Comparison of ENCODE assay signal across 24 cellular contexts in genomic region chr6:125810435-125810834, GRCh38. TPM values are rescaled to one million over a fixed set of nuclear protein-coding genes. Genes with fewer than 3 reads are reported as not detected.
DNase-seq lines count a peak whose midpoint lies in the region; ATAC-seq, FAIRE-seq and TF ChIP-seq lines count a peak whose summit lies in the region.
"Had no signal": no experiment of that assay in that cellular context is flagged by ENCODE, and none has a peak within 500 bp of the region (broad histone marks: within the 10 kb centered on the region; RNA-seq: fewer than 3 reads in every experiment).

No MANE protein-coding gene starts in this region.

- CTCF ChIA-PET in SK-N-SH (lab: Yijun Ruan, JAX): interaction anchor here (1.6 to 2.4 kb wide), 3 partner anchors 12 to 164 kb away, joined by 4 to 8 read pairs (median 4); no protein-coding TSS in a partner anchor
- CTCF ChIA-PET in activated CD4-positive, alpha-beta memory T cell treated with anti-CD3 and anti-CD28 coated beads, Interleukin-2, amount 10 ng/mL, durations not matched to agents 7 days and 5 days (lab: Charles Lee): interaction anchor here (2.5 kb wide), 1 partner anchor 19 kb away, joined by 16 read pairs; the partner anchor contains the start of gene NCOA7

- H3K27ac ChIP-seq in SK-N-SH (ENCODE audit: low read depth in 2 of 2, low read length in 1 of 2): peak overlapping the region in 1 of 2 experiments; percentile 78; a peak in 2 of 4 replicates
- H3K27ac ChIP-seq: SK-N-MC had no signal

- peaks cover 26% of the 10 kb centered on the region for H3F3A ChIP-seq in SK-N-SH (replicated peaks; ENCODE audit: insufficient read depth)

- peaks cover 47% of the 10 kb centered on the region for H3K4me1 Mint-ChIP-seq in activated CD4-positive, alpha-beta memory T cell treated with anti-CD3 and anti-CD28 coated beads, Interleukin-2, amount 10 ng/mL, durations not matched to agents 7 days and 5 days

- H3K79me2 ChIP-seq in SK-N-SH (ENCODE audit: insufficient read depth): peaks cover 41% of the 10 kb centered on the region

- H3K27me3 ChIP-seq in SK-N-SH (ENCODE audit: insufficient read depth): no peaks in the 10 kb centered on the region
- H3K27me3 ChIP-seq: dorsolateral prefrontal cortex, spleen had no signal

- DNase-seq in SK-N-SH (no peak), NCI-H2029 (lab: John Stamatoyannopoulos, UW) (peak; percentile 85), NCI-H748 treated with DMSO at 0.1 percent for 48 hours (lab: John Stamatoyannopoulos, UW) (peak; percentile 53), urothelium cell line (ENCODE audit: low spot score) (no peak)
- DNase-seq in activated CD4-positive, alpha-beta memory T cell treated with anti-CD3 and anti-CD28 coated beads, Interleukin-2, amount 10 ng/mL, durations not matched to agents 7 days and 5 days: no peak
- DNase-seq: activated CD4-positive, alpha-beta T cell treated with anti-CD3 and anti-CD28 coated beads, Interleukin-2, amount 50 U/mL, for 4 hours; activated T-cell treated with anti-CD3 and anti-CD28 coated beads, Interleukin-2, amount 50 U/mL, for 24 hours; CD4-positive, alpha-beta T cell; dorsolateral prefrontal cortex; glutamatergic neuron; immature natural killer cell; naive thymus-derived CD8-positive, alpha-beta T cell; NCI-H1048; OCI-M1; spleen; stimulated activated naive B cell treated with anti-CD40 and anti-IgM and Interleukin-4, amounts not matched to agents 10 μg/mL and 1 μg/mL and 100 μg/mL, for 72 hours; trophoblast cell had no signal

- POLR2A ChIA-PET in SK-N-SH (lab: Yijun Ruan, JAX): interaction anchor here (1.3 kb wide), 1 partner anchor 20 kb away, joined by 4 read pairs; the partner anchor contains the start of gene NCOA7
- POLR2A ChIA-PET in activated CD4-positive, alpha-beta memory T cell treated with anti-CD3 and anti-CD28 coated beads, Interleukin-2, amount 10 ng/mL, durations not matched to agents 7 days and 5 days (lab: Charles Lee): interaction anchor here (0.7 to 0.8 kb wide), 2 partner anchors 16 to 30 kb away, joined by 3 read pairs; no protein-coding TSS in a partner anchor

- H3K27ac Mint-ChIP-seq in activated CD4-positive, alpha-beta memory T cell treated with anti-CD3 and anti-CD28 coated beads, Interleukin-2, amount 10 ng/mL, durations not matched to agents 7 days and 5 days: no peak overlapping the region
- H3K27ac Mint-ChIP-seq: activated T-cell treated with anti-CD3 and anti-CD28 coated beads, Interleukin-2, amount 50 U/mL, for 24 hours; CD4-positive, alpha-beta T cell; naive thymus-derived CD8-positive, alpha-beta T cell; progenitor cell of endocrine pancreas had no signal

- no peak overlapping the region for H2AFZ ChIP-seq in SK-N-SH (ENCODE audit: low read depth)

- FAIRE-seq in urothelium cell line (lab: Jason Lieb, UNC): no peak
- FAIRE-seq: H1 had no signal

- TF ChIP-seq RAD21 in SK-N-SH (IDR thresholded peaks at IDR 0.05; ENCODE audit: low read length): no peak

- TF ChIP-seq CTCF in SK-N-SH (IDR thresholded peaks at IDR 0.05): no peak

- H3K9me3 ChIP-seq in SK-N-SH: no peaks in the 10 kb centered on the region
- H3K9me3 ChIP-seq: spleen had no signal

- no peak overlapping the region for H3K4me3 Mint-ChIP-seq in activated CD4-positive, alpha-beta memory T cell treated with anti-CD3 and anti-CD28 coated beads, Interleukin-2, amount 10 ng/mL, durations not matched to agents 7 days and 5 days
- H3K4me3 Mint-ChIP-seq: activated T-cell treated with anti-CD3 and anti-CD28 coated beads, Interleukin-2, amount 50 U/mL, for 24 hours; CD4-positive, alpha-beta T cell; immature natural killer cell; naive thymus-derived CD8-positive, alpha-beta T cell had no signal

- no peak overlapping the region for H3K4me3 ChIP-seq in SK-N-SH (ENCODE audit: low read depth in 2 of 2, low read length in 1 of 2)
- H3K4me3 ChIP-seq: dorsolateral prefrontal cortex, SK-N-MC, spleen had no signal

- H3K9me2 ChIP-seq in SK-N-SH: no peaks in the 10 kb centered on the region

- H3K36me3 Mint-ChIP-seq in activated CD4-positive, alpha-beta memory T cell treated with anti-CD3 and anti-CD28 coated beads, Interleukin-2, amount 10 ng/mL, durations not matched to agents 7 days and 5 days (ENCODE audit: low read depth): peaks cover 34% of the 10 kb centered on the region

- ATAC-seq in SK-N-SH treated with all-trans-retinoic acid at 6 μM for 48 hours: no peak
- ATAC-seq in GM18519 (IDR thresholded peaks at IDR 0.05; ENCODE audit: low FRiP score, unreplicated experiment): no peak
- ATAC-seq in HG03457 (IDR thresholded peaks at IDR 0.05; ENCODE audit: unreplicated experiment): no peak
- ATAC-seq: esophagus mucosa; naive thymus-derived CD8-positive, alpha-beta T cell had no signal

- H3K27me3 Mint-ChIP-seq in activated CD4-positive, alpha-beta memory T cell treated with anti-CD3 and anti-CD28 coated beads, Interleukin-2, amount 10 ng/mL, durations not matched to agents 7 days and 5 days: no peaks in the 10 kb centered on the region
- H3K27me3 Mint-ChIP-seq: activated T-cell treated with anti-CD3 and anti-CD28 coated beads, Interleukin-2, amount 50 U/mL, for 24 hours; CD4-positive, alpha-beta T cell; naive thymus-derived CD8-positive, alpha-beta T cell; progenitor cell of endocrine pancreas; stimulated activated naive B cell treated with anti-CD40 and anti-IgM and Interleukin-4, amounts not matched to agents 10 μg/mL and 1 μg/mL and 100 μg/mL, for 72 hours had no signal

- no peaks in the 10 kb centered on the region for H4K20me1 ChIP-seq in SK-N-SH (ENCODE audit: insufficient read depth)

- H3K9ac ChIP-seq in SK-N-SH: no peak overlapping the region

- TF ChIP-seq EP300 in SK-N-SH (IDR thresholded peaks at IDR 0.05; ENCODE audit: borderline replicate concordance in 1 of 2, low read depth in 1 of 2, low read length in 1 of 2): no peak

- H3K4me1 ChIP-seq in SK-N-SH (ENCODE audit: control insufficient read depth in 1 of 2, insufficient read depth in 2 of 2, low read depth in 1 of 2, low read length in 1 of 2): peaks cover 28 to 35% of the 10 kb centered on the region in 2 experiments; a peak in 3 of 4 replicates

- peaks cover 0 to 4% of the 10 kb centered on the region in 2 experiments for H3K36me3 ChIP-seq in SK-N-SH (replicated peaks in 1 of 2; ENCODE audit: control insufficient read depth in 1 of 2, insufficient read depth in 2 of 2, low read length in 1 of 2)

- 95% methylated on average over 1 of the region's 1 CpG for WGBS in SK-N-SH (ENCODE audit: low lambda C conversion rate)

- no peaks in the 10 kb centered on the region for H3K9me3 Mint-ChIP-seq in activated CD4-positive, alpha-beta memory T cell treated with anti-CD3 and anti-CD28 coated beads, Interleukin-2, amount 10 ng/mL, durations not matched to agents 7 days and 5 days
- H3K9me3 Mint-ChIP-seq: activated T-cell treated with anti-CD3 and anti-CD28 coated beads, Interleukin-2, amount 50 U/mL, for 24 hours; CD4-positive, alpha-beta T cell; immature natural killer cell; naive thymus-derived CD8-positive, alpha-beta T cell; stimulated activated naive B cell treated with anti-CD40 and anti-IgM and Interleukin-4, amounts not matched to agents 10 μg/mL and 1 μg/mL and 100 μg/mL, for 72 hours had no signal

- no peak overlapping the region for H3K4me2 ChIP-seq in SK-N-SH

TF ChIP-seq in SK-N-SH treated with all-trans-retinoic acid at 6 μM for 48 hours, 23 proteins besides CTCF, POLR2A, EP300 and RAD21:
- TF ChIP-seq POU6F1 (CRISPR knock-in tag; IDR thresholded peaks at IDR 0.05; ENCODE audit: borderline replicate concordance, low read depth): no peak
- no peak for TF ChIP-seq ZC3H10 (CRISPR knock-in tag; IDR thresholded peaks at IDR 0.05)
- 0 out of 2 replicates have a peak, but pooled peaks have one; percentile 40 for TF ChIP-seq SNAI2 (CRISPR knock-in tag; IDR thresholded peaks at IDR 0.05)
- peak; percentile 92 for TF ChIP-seq ISL1 (CRISPR knock-in tag; IDR thresholded peaks at IDR 0.05)

TF ChIP-seq in SK-N-SH, 30 proteins besides CTCF, POLR2A, EP300 and RAD21 (continues in another document):
- TF ChIP-seq IRF3 (IDR thresholded peaks at IDR 0.05; ENCODE audit: low read depth, low read length): no peak
- TF ChIP-seq NRF1 (IDR thresholded peaks at IDR 0.05; ENCODE audit: low read depth, low read length): no peak
- TF ChIP-seq PBX3 (IDR thresholded peaks at IDR 0.05): no peak
- TF ChIP-seq TCF12 (IDR thresholded peaks at IDR 0.05): no peak
- TF ChIP-seq SMC3 (IDR thresholded peaks at IDR 0.05; ENCODE audit: low read depth, low read length): no peak
- no peak for TF ChIP-seq CHD2 (IDR thresholded peaks at IDR 0.05; ENCODE audit: low read length, partially characterized antibody)
- no peak for TF ChIP-seq ELF1 (IDR thresholded peaks at IDR 0.05)
- TF ChIP-seq YY1 (IDR thresholded peaks at IDR 0.05; ENCODE audit: low read depth): no peak
- no peak for TF ChIP-seq TAF1 (IDR thresholded peaks at IDR 0.05; ENCODE audit: borderline replicate concordance, low read depth, low read length)
- no peak for TF ChIP-seq FOSL2 (IDR thresholded peaks at IDR 0.05; ENCODE audit: borderline replicate concordance, low read depth)
- TF ChIP-seq, protein P1, sequence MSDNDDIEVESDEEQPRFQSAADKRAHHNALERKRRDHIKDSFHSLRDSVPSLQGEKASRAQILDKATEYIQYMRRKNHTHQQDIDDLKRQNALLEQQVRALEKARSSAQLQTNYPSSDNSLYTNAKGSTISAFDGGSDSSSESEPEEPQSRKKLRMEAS (IDR thresholded peaks at IDR 0.05; ENCODE audit: low read depth): no peak

RNA-seq across cellular contexts. Expression of gene NCOA7, which starts 19.7 kb away (rescaled TPM):
- polyA plus RNA-seq in SK-N-SH (2012; rRNA removed): 16.3 and 19.6 TPM in 2 replicates
- polyA plus RNA-seq in SK-N-SH (2012; cell fraction: cytosol; rRNA removed): 14.9 and 19.5 TPM in 2 replicates
- 26.4 and 30.5 TPM in 2 replicates for polyA plus RNA-seq in SK-N-SH (2012; cell fraction: nucleus; rRNA removed)
- total RNA-seq in activated CD4-positive, alpha-beta memory T cell treated with anti-CD3 and anti-CD28 coated beads, Interleukin-2, amount 10 ng/mL, durations not matched to agents 7 days and 5 days: 10 to 100 TPM; 45.2 to 49.9 TPM

Comparison
In these comparisons a context has a peak if more than half of its experiments do, and no peak if none do; other contexts are left out.
1. DNase-seq: peak in NCI-H2029 (single experiment) and NCI-H748 treated with DMSO at 0.1 percent for 48 hours (single experiment); none in SK-N-SH (single experiment), activated CD4-positive, alpha-beta memory T cell treated with anti-CD3 and anti-CD28 coated beads, Interleukin-2, amount 10 ng/mL, durations not matched to agents 7 days and 5 days (single experiment) and urothelium cell line (single experiment).